8 cellular contexts compared by ENCODE assay signal in the genomic region with DNA sequence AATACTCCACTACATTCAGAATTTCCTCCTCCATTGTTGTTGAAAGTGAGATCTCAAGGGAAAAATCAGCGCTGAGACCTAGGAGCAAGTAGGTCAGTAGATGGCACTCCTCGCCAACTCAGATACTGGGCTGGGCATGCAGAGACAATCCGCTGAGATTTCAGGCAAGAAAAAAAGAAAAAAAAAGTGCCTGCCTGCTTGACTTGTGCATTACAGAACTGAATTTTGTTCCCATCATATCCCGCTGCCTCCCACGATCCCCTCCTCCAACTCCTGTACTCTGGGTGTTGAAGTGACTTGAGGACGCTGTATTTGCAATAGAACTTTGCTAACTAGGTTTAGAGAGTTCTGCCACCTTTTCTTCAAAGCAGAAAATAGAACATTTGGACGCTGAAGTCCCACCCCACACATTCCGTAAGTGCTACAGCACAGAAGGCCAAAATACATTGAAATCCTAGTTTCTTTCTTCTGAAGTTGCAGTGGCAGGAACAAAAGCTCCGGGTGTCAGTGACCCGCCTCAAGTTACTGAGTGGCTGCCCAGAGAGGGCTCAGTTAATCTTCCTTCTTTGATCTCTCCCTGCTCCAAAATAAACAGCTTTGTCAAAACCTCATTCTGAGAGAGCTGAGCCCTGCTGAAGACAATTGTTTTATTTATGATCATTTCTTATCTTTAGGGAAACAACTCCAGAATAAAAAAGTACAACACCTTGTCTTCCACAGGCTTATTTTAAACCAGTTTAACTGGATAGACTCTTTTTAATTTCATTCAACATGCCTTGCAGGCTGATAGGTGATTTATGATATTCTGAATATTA.
A peak's percentile ranks its signal among the peaks of the same experiment; 100 is the strongest.
DNase-seq lines count a peak whose midpoint lies in the region; ATAC-seq and TF ChIP-seq lines count a peak whose summit lies in the region.

No MANE protein-coding gene starts in this region.

- H3K27me3 ChIP-seq in mucosa of rectum (ENCODE audit: control insufficient read depth in 2 of 2, insufficient read depth in 2 of 2, low read length in 2 of 2), result no peaks in the 10 kb centered on the region

- no peak overlapping the region for H3K9ac ChIP-seq in mucosa of rectum (ENCODE audit: low read depth in 1 of 2, low read length in 2 of 2)

- ATAC-seq in HG02884 (IDR thresholded peaks at IDR 0.05; ENCODE audit: unreplicated experiment), result peak; percentile 38
- ATAC-seq in HG03521 (IDR thresholded peaks at IDR 0.05; ENCODE audit: unreplicated experiment), result no peak

- peaks cover 0 to 11% of the 10 kb centered on the region in 2 donors for H3K4me1 ChIP-seq in mucosa of rectum (ENCODE audit: control insufficient read depth in 2 of 2, insufficient read depth in 2 of 2, low read length in 2 of 2)

- peaks cover 27 to 31% of the 10 kb centered on the region in 2 donors for H3K36me3 ChIP-seq in mucosa of rectum (ENCODE audit: control insufficient read depth in 2 of 2, insufficient read depth in 2 of 2, low read length in 2 of 2)

- H3K4me3 ChIP-seq in mucosa of rectum (ENCODE audit: low read length in 2 of 2), result peak overlapping the region; percentile 2 to 14

- H3K27ac ChIP-seq in mucosa of rectum (ENCODE audit: low read depth in 2 of 2, low read length in 2 of 2), result peak overlapping the region in 1 of 2 donors; percentile 8

- H3K9me3 ChIP-seq in mucosa of rectum (ENCODE audit: control insufficient read depth in 2 of 2, low read length in 2 of 2), result no peaks in the 10 kb centered on the region

- TF ChIP-seq POLR2A in erythroblast (IDR thresholded peaks at IDR 0.05; ENCODE audit: low read length), result no peak

- DNase-seq in GM03348 (ENCODE audit: low spot score), result peak; percentile 80
- DNase-seq in NCI-H345 treated with DMSO at 0.1 percent for 48 hours (lab: John Stamatoyannopoulos, UW; ENCODE audit: unreplicated experiment), result peak; percentile 23
- DNase-seq in activated CD8-positive, alpha-beta memory T cell treated with anti-CD3 and anti-CD28 coated beads for 4 hours (ENCODE audit: low read depth in 2 of 2), result peak; percentile 3 to 6
- DNase-seq in erythroblast (lab: John Stamatoyannopoulos, UW), result peak; percentile 59 to 77
- DNase-seq in stimulated activated naive CD4-positive, alpha-beta T cell (lab: John Stamatoyannopoulos, UW), result peak; percentile 26 to 76 (median 52)

Comparison
In these comparisons a context has a peak if more than half of its experiments do, and no peak if none do; other contexts are left out.
1. DNase-seq: peak in every context shown above with its lines; median percentile 80 in GM03348; 68 in erythroblast; 52 in stimulated activated naive CD4-positive, alpha-beta T cell; 23 in NCI-H345 treated with DMSO at 0.1 percent for 48 hours; 4 in activated CD8-positive, alpha-beta memory T cell treated with anti-CD3 and anti-CD28 coated beads for 4 hours.